ENCODE assay signal across 1 cellular context in genomic region chr6:42938987-42939809, GRCh38.
TF ChIP-seq lines count a peak whose summit lies in the region.

No MANE protein-coding gene starts in this region.

TF ChIP-seq in HepG2, 621 proteins besides CTCF, POLR2A, EP300 and RAD21 (continued from another document):
- TF ChIP-seq HIVEP1 (CRISPR knock-in tag; IDR thresholded peaks at IDR 0.05): peak; percentile 49; the same call in 1 of the 2 replicates
- TF ChIP-seq THAP8 (CRISPR knock-in tag; IDR thresholded peaks at IDR 0.05; ENCODE audit: borderline replicate concordance): peak; percentile 45
- TF ChIP-seq ZNF569 (CRISPR knock-in tag; IDR thresholded peaks at IDR 0.05; ENCODE audit: borderline replicate concordance): no peak
- TF ChIP-seq IKZF5 (CRISPR knock-in tag; IDR thresholded peaks at IDR 0.05): peak; percentile 89; the same call in 1 of the 2 replicates
- TF ChIP-seq ZSCAN21 (CRISPR knock-in tag; IDR thresholded peaks at IDR 0.05; ENCODE audit: borderline replicate concordance): peak; percentile 91; the same call in 1 of the 2 replicates
- peak; percentile 83 for TF ChIP-seq PRDM15 (CRISPR knock-in tag; IDR thresholded peaks at IDR 0.05)
- TF ChIP-seq ZNF251 (CRISPR knock-in tag; IDR thresholded peaks at IDR 0.05): peak; percentile 89; the same call in 1 of the 2 replicates
- no peak for TF ChIP-seq TOE1 (CRISPR knock-in tag; IDR thresholded peaks at IDR 0.05)
- TF ChIP-seq ZNF788 (CRISPR knock-in tag; IDR thresholded peaks at IDR 0.05; ENCODE audit: borderline replicate concordance): peak; percentile 57; the same call in 1 of the 2 replicates
- peak; percentile 93; the same call in 1 of the 2 replicates for TF ChIP-seq ZNF614 (CRISPR knock-in tag; IDR thresholded peaks at IDR 0.05; ENCODE audit: borderline replicate concordance)
- TF ChIP-seq E2F1 (CRISPR knock-in tag; IDR thresholded peaks at IDR 0.05): peak; percentile 70
- TF ChIP-seq ZNF441 (CRISPR knock-in tag; IDR thresholded peaks at IDR 0.05; ENCODE audit: borderline replicate concordance): peak; percentile 72; the same call in 1 of the 2 replicates
- TF ChIP-seq SAP130 (CRISPR knock-in tag; IDR thresholded peaks at IDR 0.05; ENCODE audit: low read depth): peak; percentile 94
- TF ChIP-seq ZNF782 (CRISPR knock-in tag; IDR thresholded peaks at IDR 0.05; ENCODE audit: borderline replicate concordance): peak; percentile 98
- TF ChIP-seq FIP1L1 (IDR thresholded peaks at IDR 0.05; ENCODE audit: borderline replicate concordance, insufficient read depth, low read depth, low read length): no peak
- TF ChIP-seq TFE3 (CRISPR knock-in tag; IDR thresholded peaks at IDR 0.05): 0 out of 2 replicates have a peak, but pooled peaks have one; percentile 16
- TF ChIP-seq TOPORS (CRISPR knock-in tag; IDR thresholded peaks at IDR 0.05): peak; percentile 67; the same call in 1 of the 2 replicates
- no peak; the same call in 1 of the 2 replicates for TF ChIP-seq BRCA1 (CRISPR knock-in tag; IDR thresholded peaks at IDR 0.05)
- TF ChIP-seq ZNF562 (CRISPR knock-in tag; IDR thresholded peaks at IDR 0.05; ENCODE audit: borderline replicate concordance): no peak
- TF ChIP-seq ARID5B (CRISPR knock-in tag; IDR thresholded peaks at IDR 0.05): peak; percentile 86
- no peak for TF ChIP-seq GLI4 (CRISPR knock-in tag; IDR thresholded peaks at IDR 0.05; ENCODE audit: borderline replicate concordance)
- 0 out of 2 replicates have a peak, but pooled peaks have one; percentile 14 for TF ChIP-seq ZSCAN20 (CRISPR knock-in tag; IDR thresholded peaks at IDR 0.05; ENCODE audit: borderline replicate concordance)
- TF ChIP-seq GABPB1 (CRISPR knock-in tag; IDR thresholded peaks at IDR 0.05): peak; percentile 54
- TF ChIP-seq MIXL1 (CRISPR knock-in tag; IDR thresholded peaks at IDR 0.05): peak; percentile 93
- no peak; the same call in 1 of the 2 replicates for TF ChIP-seq ATF7-NPFF (CRISPR knock-in tag; IDR thresholded peaks at IDR 0.05; ENCODE audit: low read depth)
- no peak; the same call in 1 of the 2 replicates for TF ChIP-seq ZNF264 (CRISPR knock-in tag; IDR thresholded peaks at IDR 0.05)
- TF ChIP-seq NAIF1 (CRISPR knock-in tag; IDR thresholded peaks at IDR 0.05; ENCODE audit: borderline replicate concordance): no peak; the same call in 1 of the 2 replicates
- peak; percentile 92 for TF ChIP-seq FOXA3 (CRISPR knock-in tag; IDR thresholded peaks at IDR 0.05)
- TF ChIP-seq ZNF367 (CRISPR knock-in tag; IDR thresholded peaks at IDR 0.05; ENCODE audit: borderline replicate concordance): no peak
- no peak for TF ChIP-seq FOSL1 (CRISPR knock-in tag; IDR thresholded peaks at IDR 0.05; ENCODE audit: borderline replicate concordance)
- peak; percentile 86 for TF ChIP-seq ZC3H13 (CRISPR knock-in tag; IDR thresholded peaks at IDR 0.05)
- TF ChIP-seq ZNF891 (CRISPR knock-in tag; IDR thresholded peaks at IDR 0.05): peak; percentile 82; the same call in 1 of the 2 replicates
- TF ChIP-seq MTERF4 (CRISPR knock-in tag; IDR thresholded peaks at IDR 0.05): no peak
- TF ChIP-seq ZNF30 (CRISPR knock-in tag; IDR thresholded peaks at IDR 0.05): no peak
- TF ChIP-seq ZNF326 (CRISPR knock-in tag; IDR thresholded peaks at IDR 0.05; ENCODE audit: borderline replicate concordance): no peak
- no peak for TF ChIP-seq ZNF841 (CRISPR knock-in tag; IDR thresholded peaks at IDR 0.05; ENCODE audit: borderline replicate concordance)
- TF ChIP-seq ZNF207 (IDR thresholded peaks at IDR 0.05; ENCODE audit: borderline replicate concordance): no peak
- peak; percentile 69 for TF ChIP-seq ZNF704 (CRISPR knock-in tag; IDR thresholded peaks at IDR 0.05; ENCODE audit: borderline replicate concordance)
- TF ChIP-seq THRA (CRISPR knock-in tag; IDR thresholded peaks at IDR 0.05; ENCODE audit: borderline replicate concordance): peak; percentile 83
- no peak for TF ChIP-seq TRAFD1 (CRISPR knock-in tag; IDR thresholded peaks at IDR 0.05; ENCODE audit: borderline replicate concordance)
- no peak for TF ChIP-seq THAP11 (CRISPR knock-in tag; IDR thresholded peaks at IDR 0.05)
- peak; percentile 30; the same call in 1 of the 2 replicates for TF ChIP-seq CHD4 (IDR thresholded peaks at IDR 0.05; ENCODE audit: borderline replicate concordance, low read length)
- TF ChIP-seq RFX1 (IDR thresholded peaks at IDR 0.05): no peak
- TF ChIP-seq KAT7 (CRISPR knock-in tag; IDR thresholded peaks at IDR 0.05; ENCODE audit: borderline replicate concordance): no peak
- no peak for TF ChIP-seq HCFC1 (IDR thresholded peaks at IDR 0.05; ENCODE audit: low read depth, low read length)
- TF ChIP-seq HNRNPL (IDR thresholded peaks at IDR 0.05; ENCODE audit: low read depth, low read length): no peak
- TF ChIP-seq BORCS8-MEF2B (CRISPR knock-in tag; IDR thresholded peaks at IDR 0.05): peak; percentile 96
- TF ChIP-seq SP1 (IDR thresholded peaks at IDR 0.05): no peak
- peak; percentile 28; the same call in 1 of the 2 replicates for TF ChIP-seq SP1 (CRISPR knock-in tag; IDR thresholded peaks at IDR 0.05)
